ENCODE assay signal across 11 cellular contexts in genomic region chr12:96501908-96502307, GRCh38. TPM values are rescaled to one million over a fixed set of nuclear protein-coding genes. Genes with fewer than 3 reads are reported as not detected.
A peak's percentile ranks its signal among the peaks of the same experiment; 100 is the strongest.
DNase-seq lines count a peak whose midpoint lies in the region; ATAC-seq lines count a peak whose summit lies in the region.
"Had no signal": no experiment of that assay in that cellular context is flagged by ENCODE, and none has a peak within 500 bp of the region (broad histone marks: within the 10 kb centered on the region; RNA-seq: fewer than 3 reads in every experiment).

No MANE protein-coding gene starts in this region.

- H2BK120ac ChIP-seq in mesenchymal stem cell (ENCODE audit: low read depth, low read length) = no peak overlapping the region

- no peak overlapping the region for H3K14ac ChIP-seq in mesenchymal stem cell (ENCODE audit: low read length in 2 of 2)

- no peak overlapping the region for H3K4me3 ChIP-seq in BLaER1 treated with 17β-estradiol and CSF1 and Interleukin-3, amounts not matched to agents 10 nM and 100 nM
- no peak overlapping the region for H3K4me3 ChIP-seq in mesenchymal stem cell (ENCODE audit: insufficient read depth in 1 of 2, low read depth in 1 of 2, low read length in 2 of 2)
- H3K4me3 ChIP-seq: ovary had no signal

- no peaks in the 10 kb centered on the region for H3K9me3 ChIP-seq in BLaER1 treated with 17β-estradiol and CSF1 and Interleukin-3, amounts not matched to agents 10 nM and 100 nM (replicated peaks in 1 of 11)
- H3K9me3 ChIP-seq in mesenchymal stem cell (ENCODE audit: control insufficient read depth, low read length) = no peaks in the 10 kb centered on the region
- H3K9me3 ChIP-seq: ovary had no signal

- no peaks in the 10 kb centered on the region for H4K20me1 ChIP-seq in BLaER1 treated with 17β-estradiol and CSF1 and Interleukin-3, amounts not matched to agents 10 nM and 100 nM

- H2AFZ ChIP-seq in mesenchymal stem cell (ENCODE audit: low read depth, low read length) = no peak overlapping the region

- peaks cover 23% of the 10 kb centered on the region for H3K4me1 Mint-ChIP-seq in activated T-helper 17 cell treated with anti-CD3 and anti-CD28 coated beads, Interleukin-2, amount 50 U/mL, for 72 hours

- H3K27me3 ChIP-seq in BLaER1 treated with 17β-estradiol and CSF1 and Interleukin-3, amounts not matched to agents 10 nM and 100 nM = no peaks in the 10 kb centered on the region
- no peaks in the 10 kb centered on the region for H3K27me3 ChIP-seq in mesenchymal stem cell (ENCODE audit: control insufficient read depth in 1 of 2, insufficient read depth in 1 of 2, low read length in 2 of 2)
- H3K27me3 ChIP-seq: ovary had no signal

- no peak overlapping the region for H2BK5ac ChIP-seq in mesenchymal stem cell (ENCODE audit: low read depth, low read length, poor library complexity, severe bottlenecking)

- no peaks in the 10 kb centered on the region for H3K9me3 Mint-ChIP-seq in activated T-helper 17 cell treated with anti-CD3 and anti-CD28 coated beads, Interleukin-2, amount 50 U/mL, for 72 hours

- no peak overlapping the region for H2BK15ac ChIP-seq in mesenchymal stem cell (ENCODE audit: low read depth, poor library complexity, severe bottlenecking)

- no peak overlapping the region for H3K23ac ChIP-seq in mesenchymal stem cell (ENCODE audit: low read length in 2 of 2)

- H3K36me3 ChIP-seq in BLaER1 treated with 17β-estradiol and CSF1 and Interleukin-3, amounts not matched to agents 10 nM and 100 nM = no peaks in the 10 kb centered on the region
- H3K36me3 ChIP-seq in mesenchymal stem cell (ENCODE audit: control insufficient read depth in 1 of 2, insufficient read depth in 2 of 2, low read depth in 1 of 2, low read length in 2 of 2) = no peaks in the 10 kb centered on the region
- H3K36me3 ChIP-seq: ovary had no signal

- H3K4me2 ChIP-seq in BLaER1 treated with 17β-estradiol and CSF1 and Interleukin-3, amounts not matched to agents 10 nM and 100 nM = peak overlapping the region in 6 of 11 experiments; percentile 16 to 82 (median 66); a peak in 9 of 22 replicates
- no peak overlapping the region for H3K4me2 ChIP-seq in mesenchymal stem cell (ENCODE audit: low read length, poor library complexity, severe bottlenecking)

- no peak for DNase-seq in mesenchymal stem cell
- DNase-seq in hippocampal formation (lab: John Stamatoyannopoulos, UW) = no peak
- no peak for DNase-seq in Ammon's horn (ENCODE audit: low spot score)
- DNase-seq in NCI-H2081 (lab: John Stamatoyannopoulos, UW) = no peak
- no peak for DNase-seq in GF-D8 (lab: John Stamatoyannopoulos, UW)
- DNase-seq: DMS 273 treated with DMSO at 0.1 percent for 48 hours, ovary had no signal

- peaks cover 7 to 29% (median 19%) of the 10 kb centered on the region in 10 experiments; a peak in 18 of 20 replicates for H3K4me1 ChIP-seq in BLaER1 treated with 17β-estradiol and CSF1 and Interleukin-3, amounts not matched to agents 10 nM and 100 nM
- H3K4me1 ChIP-seq in mesenchymal stem cell (ENCODE audit: control insufficient read depth, insufficient read depth, low read depth, low read length) = peaks cover 6% of the 10 kb centered on the region

- no peak overlapping the region for H3K9ac ChIP-seq in BLaER1 treated with 17β-estradiol and CSF1 and Interleukin-3, amounts not matched to agents 10 nM and 100 nM
- peak overlapping the region; percentile 46 for H3K9ac ChIP-seq in mesenchymal stem cell (ENCODE audit: low read length)

- peak overlapping the region; percentile 71 for H3K4me3 Mint-ChIP-seq in activated T-helper 17 cell treated with anti-CD3 and anti-CD28 coated beads, Interleukin-2, amount 50 U/mL, for 72 hours
- H3K4me3 Mint-ChIP-seq: brain had no signal

- H3K4ac ChIP-seq in mesenchymal stem cell (ENCODE audit: low read depth in 1 of 2, low read length in 2 of 2) = no peak overlapping the region

- H2AK5ac ChIP-seq in mesenchymal stem cell (ENCODE audit: low read length, severe bottlenecking) = no peak overlapping the region

- H3K27ac ChIP-seq in BLaER1 treated with 17β-estradiol and CSF1 and Interleukin-3, amounts not matched to agents 10 nM and 100 nM = peak overlapping the region in 7 of 11 experiments; percentile 9 to 75 (median 59); a peak in 9 of 22 replicates
- H3K27ac ChIP-seq in mesenchymal stem cell (ENCODE audit: low read length, poor library complexity, severe bottlenecking) = peak overlapping the region; percentile 97
- H3K27ac ChIP-seq: ovary had no signal

- no peaks in the 10 kb centered on the region for H3K79me1 ChIP-seq in mesenchymal stem cell (replicated peaks; ENCODE audit: low read length, poor library complexity, severe bottlenecking)

- peak overlapping the region; percentile 89 for H3K27ac Mint-ChIP-seq in activated T-helper 17 cell treated with anti-CD3 and anti-CD28 coated beads, Interleukin-2, amount 50 U/mL, for 72 hours

- H4K91ac ChIP-seq in mesenchymal stem cell (ENCODE audit: low read length) = no peak overlapping the region

- no peaks in the 10 kb centered on the region for H3K27me3 Mint-ChIP-seq in activated T-helper 17 cell treated with anti-CD3 and anti-CD28 coated beads, Interleukin-2, amount 50 U/mL, for 72 hours
- H3K27me3 Mint-ChIP-seq: brain had no signal

- H2BK12ac ChIP-seq in mesenchymal stem cell (ENCODE audit: low read length in 2 of 2) = no peak overlapping the region

- no peaks in the 10 kb centered on the region for H3K36me3 Mint-ChIP-seq in activated T-helper 17 cell treated with anti-CD3 and anti-CD28 coated beads, Interleukin-2, amount 50 U/mL, for 72 hours (ENCODE audit: low read depth)
- H3K36me3 Mint-ChIP-seq: brain had no signal

- no peak overlapping the region for H4K8ac ChIP-seq in mesenchymal stem cell (ENCODE audit: low read length)

- peak; percentile 22 for ATAC-seq in GM21526 (IDR thresholded peaks at IDR 0.05; ENCODE audit: low FRiP score, unreplicated experiment)
- peak; percentile 20 for ATAC-seq in activated T-helper 17 cell treated with anti-CD3 and anti-CD28 coated beads, Interleukin-2, amount 50 U/mL, for 72 hours (replicated peaks)

- H3K18ac ChIP-seq in mesenchymal stem cell (ENCODE audit: low read depth in 1 of 2, low read length in 2 of 2) = no peak overlapping the region

RNA-seq across cellular contexts. Expression of gene CFAP54, which starts 12.5 kb away (rescaled TPM):
- total RNA-seq in activated T-helper 17 cell treated with anti-CD3 and anti-CD28 coated beads, Interleukin-2, amount 50 U/mL, for 72 hours = under 1 TPM; 0.61 to 0.87 TPM
- 0.88 TPM for polyA plus RNA-seq in mesenchymal stem cell (2013, experiment 1 of 2)
- polyA plus RNA-seq in mesenchymal stem cell (2013, experiment 2 of 2) = 0.74 TPM
